In genomic region chr22:19855504-19856409, GRCh38 we compare ENCODE assay signal across 1 cellular context.
TF ChIP-seq lines count a peak whose summit lies in the region.

No MANE protein-coding gene starts in this region.

TF ChIP-seq in HepG2, 621 proteins besides CTCF, POLR2A, EP300 and RAD21 (continued from another document and continues in another):
- no peak for TF ChIP-seq TIGD3 (CRISPR knock-in tag; IDR thresholded peaks at IDR 0.05; ENCODE audit: borderline replicate concordance)
- TF ChIP-seq ERF (CRISPR knock-in tag; IDR thresholded peaks at IDR 0.05): peak; percentile 68; the same call in 1 of the 2 replicates
- peak; percentile 38; the same call in 1 of the 2 replicates for TF ChIP-seq CBX5 (CRISPR knock-in tag; IDR thresholded peaks at IDR 0.05; ENCODE audit: borderline replicate concordance)
- TF ChIP-seq HNRNPH1 (optimal IDR thresholded peaks at IDR 0.05; ENCODE audit: low read depth, low read length): no peak
- TF ChIP-seq USF2 (IDR thresholded peaks at IDR 0.05; ENCODE audit: low read depth, low read length): no peak
- no peak; the same call in 1 of the 2 replicates for TF ChIP-seq USF2 (CRISPR knock-in tag; IDR thresholded peaks at IDR 0.05; ENCODE audit: borderline replicate concordance)
- no peak for TF ChIP-seq BCLAF1 (IDR thresholded peaks at IDR 0.05)
- TF ChIP-seq EEA1 (CRISPR knock-in tag; IDR thresholded peaks at IDR 0.05; ENCODE audit: borderline replicate concordance): no peak
- TF ChIP-seq RARA (CRISPR knock-in tag; IDR thresholded peaks at IDR 0.05): peak; percentile 50
- TF ChIP-seq KLF13 (CRISPR knock-in tag; IDR thresholded peaks at IDR 0.05): no peak
- 0 out of 2 replicates have a peak, but pooled peaks have one; percentile 61 for TF ChIP-seq ZNF326 (CRISPR knock-in tag; IDR thresholded peaks at IDR 0.05; ENCODE audit: borderline replicate concordance)
- no peak for TF ChIP-seq E2F1 (CRISPR knock-in tag; IDR thresholded peaks at IDR 0.05)
- TF ChIP-seq PPARG (CRISPR knock-in tag; conservative IDR thresholded peaks at IDR 0.05): peak; percentile 76
- 0 out of 2 replicates have a peak, but pooled peaks have one; percentile 17 for TF ChIP-seq FOXA3 (CRISPR knock-in tag; IDR thresholded peaks at IDR 0.05)
- no peak for TF ChIP-seq ZBTB49 (CRISPR knock-in tag; IDR thresholded peaks at IDR 0.05; ENCODE audit: borderline replicate concordance)
- no peak for TF ChIP-seq BHLHE40 (IDR thresholded peaks at IDR 0.05; ENCODE audit: low read length)
- TF ChIP-seq SKIL (CRISPR knock-in tag; IDR thresholded peaks at IDR 0.05; ENCODE audit: borderline replicate concordance): 0 out of 2 replicates have a peak, but pooled peaks have one; percentile 28
- TF ChIP-seq ZNF367 (CRISPR knock-in tag; IDR thresholded peaks at IDR 0.05; ENCODE audit: borderline replicate concordance): no peak
- TF ChIP-seq ZNF580 (CRISPR knock-in tag; IDR thresholded peaks at IDR 0.05; ENCODE audit: borderline replicate concordance, low read depth): no peak
- peak; percentile 38; the same call in 1 of the 3 replicates for TF ChIP-seq MXI1 (IDR thresholded peaks at IDR 0.05; ENCODE audit: borderline replicate concordance, low read depth, low read length)
- TF ChIP-seq EHMT2 (IDR thresholded peaks at IDR 0.05; ENCODE audit: borderline replicate concordance, low read depth, low read length): no peak
- TF ChIP-seq HHEX (CRISPR knock-in tag; IDR thresholded peaks at IDR 0.05): no peak
- TF ChIP-seq ZNF615 (CRISPR knock-in tag; IDR thresholded peaks at IDR 0.05; ENCODE audit: borderline replicate concordance): no peak
- no peak for TF ChIP-seq ZNF33B (CRISPR knock-in tag; IDR thresholded peaks at IDR 0.05)
- no peak for TF ChIP-seq TBL1XR1 (IDR thresholded peaks at IDR 0.05; ENCODE audit: borderline replicate concordance, low read length, partially characterized antibody)
- TF ChIP-seq ZNF225 (CRISPR knock-in tag; IDR thresholded peaks at IDR 0.05): no peak; the same call in 1 of the 2 replicates
- peak; percentile 55; the same call in 1 of the 2 replicates for TF ChIP-seq ZBTB21 (CRISPR knock-in tag; IDR thresholded peaks at IDR 0.05)
- peak; percentile 55 for TF ChIP-seq UBTF (CRISPR knock-in tag; IDR thresholded peaks at IDR 0.05)
- TF ChIP-seq CREB3 (CRISPR knock-in tag; IDR thresholded peaks at IDR 0.05): no peak
- no peak for TF ChIP-seq SOX6 (IDR thresholded peaks at IDR 0.05)
- peak; percentile 84 for TF ChIP-seq SOX6 (CRISPR knock-in tag; IDR thresholded peaks at IDR 0.05)
- no peak for TF ChIP-seq CENPT (CRISPR knock-in tag; IDR thresholded peaks at IDR 0.05; ENCODE audit: low read depth)
- no peak; the same call in 1 of the 2 replicates for TF ChIP-seq ZNF567 (CRISPR knock-in tag; IDR thresholded peaks at IDR 0.05; ENCODE audit: borderline replicate concordance)
- TF ChIP-seq ZNF678 (CRISPR knock-in tag; IDR thresholded peaks at IDR 0.05): no peak
- peak; percentile 80 for TF ChIP-seq SAP130 (CRISPR knock-in tag; IDR thresholded peaks at IDR 0.05; ENCODE audit: low read depth)
- no peak for TF ChIP-seq ZNF598 (CRISPR knock-in tag; IDR thresholded peaks at IDR 0.05; ENCODE audit: borderline replicate concordance)
- peak; percentile 35; the same call in 1 of the 2 replicates for TF ChIP-seq ZNF619 (CRISPR knock-in tag; IDR thresholded peaks at IDR 0.05)
- no peak; the same call in 1 of the 2 replicates for TF ChIP-seq ZNF501 (CRISPR knock-in tag; IDR thresholded peaks at IDR 0.05)
- peak; percentile 69 for TF ChIP-seq PHF21A (CRISPR knock-in tag; IDR thresholded peaks at IDR 0.05)
- TF ChIP-seq LRRFIP1 (CRISPR knock-in tag; conservative IDR thresholded peaks at IDR 0.05): no peak
- no peak for TF ChIP-seq RBM39 (IDR thresholded peaks at IDR 0.05; ENCODE audit: low read depth, low read length, poor library complexity, severe bottlenecking)
